In genomic region chr2:233925402-233925801, GRCh38 we compare ENCODE assay signal across 31 cellular contexts. TPM values are rescaled to one million over a fixed set of nuclear protein-coding genes. Genes with fewer than 3 reads are reported as not detected.
"Had no signal": no experiment of that assay in that cellular context is flagged by ENCODE, and none has a peak within 500 bp of the region (broad histone marks: within the 10 kb centered on the region; RNA-seq: fewer than 3 reads in every experiment).

No MANE protein-coding gene starts in this region.

- H3K36me3 ChIP-seq: ascending aorta, gastrocnemius medialis had no signal

- H3K27me3 ChIP-seq: ascending aorta, gastrocnemius medialis had no signal

- H3K9me3 ChIP-seq: ascending aorta, gastrocnemius medialis had no signal

- DNase-seq: activated CD4-positive, alpha-beta memory T cell treated with anti-CD3 and anti-CD28 coated beads, Interleukin-2, amount 10 ng/mL, durations not matched to agents 7 days and 5 days; activated CD4-positive, alpha-beta T cell treated with anti-CD3 and anti-CD28 coated beads for 1 hour; activated CD4-positive, alpha-beta T cell treated with anti-CD3 and anti-CD28 coated beads for 4 hours; activated CD4-positive, alpha-beta T cell treated with anti-CD3 and anti-CD28 coated beads, Interleukin-2, amount 10 ng/mL, durations not matched to agents 7 days and 5 days; activated CD4-positive, alpha-beta T cell treated with anti-CD3 and anti-CD28 coated beads, Interleukin-2, amount 50 U/mL, for 4 hours; activated CD8-positive, alpha-beta memory T cell treated with anti-CD3 and anti-CD28 coated beads, Interleukin-2, amount 50 U/mL, for 48 hours; activated gamma-delta T cell; activated naive CD4-positive, alpha-beta T cell; activated naive CD4-positive, alpha-beta T cell treated with anti-CD3 and anti-CD28 coated beads, Interleukin-2, amount 10 ng/mL, durations not matched to agents 7 days and 5 days; activated naive CD8-positive, alpha-beta T cell treated with anti-CD3 and anti-CD28 coated beads, Interleukin-2, amount 10 ng/mL, durations not matched to agents 7 days and 5 days; activated T-cell treated with anti-CD3 and anti-CD28 coated beads for 4 hours; activated T-cell treated with anti-CD3 and anti-CD28 coated beads, Interleukin-2, amount 50 U/mL, for 24 hours; activated T-cell treated with anti-CD3 and anti-CD28 coated beads, Interleukin-2, amount 50 U/mL, for 72 hours; dorsolateral prefrontal cortex; effector memory CD4-positive, alpha-beta T cell; endodermal cell; foreskin keratinocyte; gastrocnemius medialis; glutamatergic neuron; T-helper 1 cell; T-helper 17 cell; T1000 had no signal

- H3K36me3 Mint-ChIP-seq: activated naive CD4-positive, alpha-beta T cell treated with anti-CD3 and anti-CD28 coated beads, Interleukin-2, amount 10 ng/mL, durations not matched to agents 7 days and 5 days; activated naive CD4-positive, alpha-beta T cell treated with anti-CD3 and anti-CD28 coated beads, Interleukin-2, amount 50 U/mL, for 72 hours; activated naive CD8-positive, alpha-beta T cell treated with anti-CD3 and anti-CD28 coated beads, Interleukin-2, amount 10 ng/mL, durations not matched to agents 7 days and 5 days; brain had no signal

- H3K4me1 ChIP-seq: ascending aorta, foreskin keratinocyte, gastrocnemius medialis had no signal

- H3K4me1 Mint-ChIP-seq: activated CD4-positive, alpha-beta T cell treated with anti-CD3 and anti-CD28 coated beads, Interleukin-2, amount 10 ng/mL, durations not matched to agents 7 days and 5 days; activated naive CD4-positive, alpha-beta T cell treated with anti-CD3 and anti-CD28 coated beads, Interleukin-2, amount 10 ng/mL, durations not matched to agents 7 days and 5 days; brain had no signal

- H3K27ac Mint-ChIP-seq: activated CD4-positive, alpha-beta memory T cell treated with anti-CD3 and anti-CD28 coated beads, Interleukin-2, amount 10 ng/mL, durations not matched to agents 7 days and 5 days; activated CD4-positive, alpha-beta T cell treated with anti-CD3 and anti-CD28 coated beads, Interleukin-2, amount 10 ng/mL, durations not matched to agents 7 days and 5 days; activated naive CD4-positive, alpha-beta T cell treated with anti-CD3 and anti-CD28 coated beads, Interleukin-2, amount 10 ng/mL, durations not matched to agents 7 days and 5 days; activated naive CD4-positive, alpha-beta T cell treated with anti-CD3 and anti-CD28 coated beads, Interleukin-2, amount 50 U/mL, for 72 hours; activated naive CD8-positive, alpha-beta T cell treated with anti-CD3 and anti-CD28 coated beads, Interleukin-2, amount 10 ng/mL, durations not matched to agents 7 days and 5 days; activated T-cell treated with anti-CD3 and anti-CD28 coated beads, Interleukin-2, amount 50 U/mL, for 24 hours; activated T-cell treated with anti-CD3 and anti-CD28 coated beads, Interleukin-2, amount 50 U/mL, for 72 hours; brain; dendritic cell treated with granulocyte-macrophage colony-stimulating factor and Interleukin-4, amounts not matched to agents 40 ng/mL and 50 ng/mL, for 4 days; endodermal cell; T-helper 17 cell; T-helper 2 cell treated with Interferon-gamma antibody and Interleukin-4, amounts not matched to agents 5 μg/mL and 100 μg/mL, for 36 hours had no signal

- ATAC-seq: activated naive CD4-positive, alpha-beta T cell treated with anti-CD3 and anti-CD28 coated beads, Interleukin-2, amount 50 U/mL, for 72 hours; activated T-cell treated with anti-CD3 and anti-CD28 coated beads, Interleukin-2, amount 50 U/mL, for 72 hours; esophagus mucosa; foreskin keratinocyte; gastrocnemius medialis; T-helper 17 cell had no signal

- H3K9me3 Mint-ChIP-seq: activated CD4-positive, alpha-beta memory T cell treated with anti-CD3 and anti-CD28 coated beads, Interleukin-2, amount 10 ng/mL, durations not matched to agents 7 days and 5 days; activated CD4-positive, alpha-beta T cell treated with anti-CD3 and anti-CD28 coated beads, Interleukin-2, amount 10 ng/mL, durations not matched to agents 7 days and 5 days; activated naive CD4-positive, alpha-beta T cell treated with anti-CD3 and anti-CD28 coated beads, Interleukin-2, amount 10 ng/mL, durations not matched to agents 7 days and 5 days; activated naive CD4-positive, alpha-beta T cell treated with anti-CD3 and anti-CD28 coated beads, Interleukin-2, amount 50 U/mL, for 72 hours; activated naive CD8-positive, alpha-beta T cell treated with anti-CD3 and anti-CD28 coated beads, Interleukin-2, amount 10 ng/mL, durations not matched to agents 7 days and 5 days; activated T-cell treated with anti-CD3 and anti-CD28 coated beads, Interleukin-2, amount 50 U/mL, for 24 hours; activated T-cell treated with anti-CD3 and anti-CD28 coated beads, Interleukin-2, amount 50 U/mL, for 72 hours; central memory CD8-positive, alpha-beta T cell; dendritic cell treated with granulocyte-macrophage colony-stimulating factor and Interleukin-4, amounts not matched to agents 40 ng/mL and 50 ng/mL, for 4 days; endodermal cell; T-helper 2 cell treated with Interferon-gamma antibody and Interleukin-4, amounts not matched to agents 5 μg/mL and 100 μg/mL, for 36 hours had no signal

- H3K4me3 ChIP-seq: ascending aorta, coronary artery, dorsolateral prefrontal cortex, gastrocnemius medialis had no signal

- H3K4me3 Mint-ChIP-seq: activated CD4-positive, alpha-beta memory T cell treated with anti-CD3 and anti-CD28 coated beads, Interleukin-2, amount 10 ng/mL, durations not matched to agents 7 days and 5 days; activated CD4-positive, alpha-beta T cell treated with anti-CD3 and anti-CD28 coated beads, Interleukin-2, amount 10 ng/mL, durations not matched to agents 7 days and 5 days; activated naive CD4-positive, alpha-beta T cell treated with anti-CD3 and anti-CD28 coated beads, Interleukin-2, amount 10 ng/mL, durations not matched to agents 7 days and 5 days; activated naive CD8-positive, alpha-beta T cell treated with anti-CD3 and anti-CD28 coated beads, Interleukin-2, amount 10 ng/mL, durations not matched to agents 7 days and 5 days; activated T-cell treated with anti-CD3 and anti-CD28 coated beads, Interleukin-2, amount 50 U/mL, for 24 hours; activated T-cell treated with anti-CD3 and anti-CD28 coated beads, Interleukin-2, amount 50 U/mL, for 72 hours; brain; central memory CD8-positive, alpha-beta T cell; dendritic cell treated with granulocyte-macrophage colony-stimulating factor and Interleukin-4, amounts not matched to agents 40 ng/mL and 50 ng/mL, for 4 days; endodermal cell; T-helper 17 cell; T-helper 2 cell treated with Interferon-gamma antibody and Interleukin-4, amounts not matched to agents 5 μg/mL and 100 μg/mL, for 36 hours had no signal

- H3K27ac ChIP-seq: ascending aorta, coronary artery, dorsolateral prefrontal cortex, foreskin keratinocyte, gastrocnemius medialis had no signal

RNA-seq across cellular contexts. Expression of gene TRPM8, which starts 8.2 kb away (rescaled TPM):
- total RNA-seq: activated CD4-positive, alpha-beta memory T cell treated with anti-CD3 and anti-CD28 coated beads, Interleukin-2, amount 10 ng/mL, durations not matched to agents 7 days and 5 days; activated CD4-positive, alpha-beta T cell treated with anti-CD3 and anti-CD28 coated beads, Interleukin-2, amount 10 ng/mL, durations not matched to agents 7 days and 5 days; activated naive CD4-positive, alpha-beta T cell treated with anti-CD3 and anti-CD28 coated beads, Interleukin-2, amount 50 U/mL, for 72 hours; activated naive CD8-positive, alpha-beta T cell treated with anti-CD3 and anti-CD28 coated beads, Interleukin-2, amount 10 ng/mL, durations not matched to agents 7 days and 5 days; activated T-cell treated with anti-CD3 and anti-CD28 coated beads, Interleukin-2, amount 50 U/mL, for 72 hours; ascending aorta; bronchial epithelial cell; endodermal cell; esophagus mucosa; foreskin keratinocyte; gastrocnemius medialis; T-helper 17 cell had no signal
